ENCODE assay signal across 17 cellular contexts in the genomic region with DNA sequence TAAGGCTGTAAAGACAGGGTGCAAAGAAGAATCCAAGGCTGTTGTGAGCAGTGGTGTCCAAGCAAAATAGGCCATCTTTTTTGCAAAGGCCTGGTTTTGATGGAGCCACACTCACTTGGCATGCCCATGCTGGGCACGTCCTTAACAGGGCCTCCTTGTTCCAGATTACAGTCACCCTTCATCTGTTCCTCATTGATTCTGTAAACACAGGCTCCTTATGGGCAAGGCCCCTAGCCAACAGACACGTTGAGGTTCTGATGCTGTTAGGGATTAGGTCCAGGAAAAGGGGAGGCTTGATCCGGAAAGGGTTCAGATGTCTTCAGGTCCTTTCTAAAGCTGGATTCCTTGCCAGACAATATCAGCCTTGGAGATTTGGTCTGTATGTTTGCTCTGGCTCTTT. TPM values are rescaled to one million over a fixed set of nuclear protein-coding genes. Genes with fewer than 3 reads are reported as not detected.
A peak's percentile ranks its signal among the peaks of the same experiment; 100 is the strongest.
DNase-seq lines count a peak whose midpoint lies in the region; ATAC-seq and TF ChIP-seq lines count a peak whose summit lies in the region.
"Had no signal": no experiment of that assay in that cellular context is flagged by ENCODE, and none has a peak within 500 bp of the region (broad histone marks: within the 10 kb centered on the region; RNA-seq: fewer than 3 reads in every experiment).

No MANE protein-coding gene starts in this region.

- no TSS peak for BruUV-seq in Caco-2 (replicated peaks; lab: Mats Ljungman, UMichigan)

- H3K4me3 ChIP-seq in Caco-2 (ENCODE audit: low read depth, low read length) (no peak overlapping the region), esophagus muscularis mucosa (no peak overlapping the region), fibroblast of the aortic adventitia (ENCODE audit: low read depth, low read length) (no peak overlapping the region), osteoblast (ENCODE audit: insufficient read depth, low read length) (no peak overlapping the region), spleen (no peak overlapping the region)
- H3K4me3 ChIP-seq: BLaER1, GM12878, HAP-1 had no signal

- H3K4me1 ChIP-seq in Caco-2 (peaks cover 23% of the 10 kb centered on the region), esophagus muscularis mucosa (peaks cover 0 to 5% (median under 1%) of the 10 kb centered on the region in 4 donors), osteoblast (ENCODE audit: insufficient read depth, low read length) (peaks cover 11% of the 10 kb centered on the region), spleen (no peaks in the 10 kb centered on the region)
- H3K4me1 ChIP-seq: BLaER1, HAP-1 had no signal

- H2AFZ ChIP-seq in osteoblast (ENCODE audit: low read length) = peak overlapping the region; percentile 25

- no peaks in the 10 kb centered on the region for H3K27me3 Mint-ChIP-seq in Caco-2 (ENCODE audit: insufficient read depth, unreplicated experiment)

- H3K79me2 ChIP-seq in osteoblast (ENCODE audit: insufficient read depth, low read length) = no peaks in the 10 kb centered on the region

- no peaks in the 10 kb centered on the region for H3K36me3 Mint-ChIP-seq in Caco-2 (ENCODE audit: insufficient read depth, unreplicated experiment)
- H3K36me3 Mint-ChIP-seq: CD14-positive monocyte; CD4-positive, alpha-beta memory T cell had no signal

- no peaks in the 10 kb centered on the region for H4K20me1 ChIP-seq in osteoblast (ENCODE audit: insufficient read depth, low read length)
- H4K20me1 ChIP-seq: BLaER1 had no signal

- TF ChIP-seq CTCF in Caco-2 (IDR thresholded peaks at IDR 0.05; ENCODE audit: insufficient read depth in 1 of 2, low read depth in 1 of 2, low read length in 1 of 2, severe bottlenecking in 1 of 2, unreplicated experiment in 1 of 2) = no peak
- TF ChIP-seq CTCF in esophagus muscularis mucosa (IDR thresholded peaks at IDR 0.05) = no peak
- TF ChIP-seq CTCF in fibroblast of the aortic adventitia (IDR thresholded peaks at IDR 0.05; ENCODE audit: insufficient read depth, low read length) = no peak
- TF ChIP-seq CTCF in osteoblast (IDR thresholded peaks at IDR 0.05; ENCODE audit: extremely low read depth, low read depth, low read length) = no peak
- no peak for TF ChIP-seq CTCF in spleen (IDR thresholded peaks at IDR 0.05 in 8 of 11, conservative IDR thresholded peaks at IDR 0.05 in 3 of 11)

- no peaks in the 10 kb centered on the region for H3K27me3 ChIP-seq in Caco-2 (replicated peaks; ENCODE audit: control insufficient read depth, insufficient read depth, low read length)
- H3K27me3 ChIP-seq in esophagus muscularis mucosa = no peaks in the 10 kb centered on the region
- H3K27me3 ChIP-seq in osteoblast (ENCODE audit: insufficient read depth, low read length) = no peaks in the 10 kb centered on the region
- no peaks in the 10 kb centered on the region for H3K27me3 ChIP-seq in spleen (replicated peaks in 1 of 7)
- H3K27me3 ChIP-seq: BLaER1 had no signal

- CTCF ChIA-PET in Caco-2 (lab: Charles Lee) = interaction anchor here (0.6 kb wide), 1 partner anchor 22 kb away, joined by 10 read pairs; no protein-coding TSS in a partner anchor

- no peak for TF ChIP-seq EP300 in esophagus muscularis mucosa (IDR thresholded peaks at IDR 0.05)

- no peaks in the 10 kb centered on the region for H3K9me3 Mint-ChIP-seq in Caco-2 (ENCODE audit: unreplicated experiment)

- H3K9me3 ChIP-seq in Caco-2 (0 out of 2 replicates have a peak, but pooled peaks cover 3% of the 10 kb centered on the region), esophagus muscularis mucosa (no peaks in the 10 kb centered on the region), osteoblast (ENCODE audit: low read depth, low read length) (no peaks in the 10 kb centered on the region), spleen (peaks cover 0 to 5% (median 0%) of the 10 kb centered on the region in 8 donors)
- H3K9me3 ChIP-seq: BLaER1, HAP-1 had no signal

- H3K27ac Mint-ChIP-seq in Caco-2 (ENCODE audit: unreplicated experiment) = peak overlapping the region; percentile 34
- H3K27ac Mint-ChIP-seq: CD14-positive monocyte; CD4-positive, alpha-beta memory T cell had no signal

- intact Hi-C loops in Caco-2 (cut with micrococcal nuclease; ENCODE audit: unreplicated experiment) = loop anchor here (1.0 kb wide), 1 partner anchor 17 kb away; no protein-coding TSS in a partner anchor
- intact Hi-C loops in esophagus muscularis mucosa (cut with DNase I) = no loop called here
- intact Hi-C loops in spleen (cut with DNase I; ENCODE audit: low total_unique reads) = no loop called here

- POLR2A ChIA-PET in Caco-2 (lab: Charles Lee) = no interaction called here

- DNase-seq in Caco-2 (no peak), esophagus muscularis mucosa (ENCODE audit: extremely low spot score) (peak; percentile 77), fibroblast of the aortic adventitia (ENCODE audit: low read depth) (peak; percentile 51), osteoblast (ENCODE audit: insufficient read length, low spot score, missing footprints) (no peak), spleen (no peak), G401 (ENCODE audit: low spot score) (no peak)
- DNase-seq: 8988T; Calu3; CD4-positive, alpha-beta memory T cell; DMS79 treated with DMSO at 0.1 percent for 48 hours had no signal

- H3K4me3 Mint-ChIP-seq in Caco-2 (ENCODE audit: unreplicated experiment) = no peak overlapping the region
- H3K4me3 Mint-ChIP-seq: CD14-positive monocyte; CD4-positive, alpha-beta memory T cell had no signal

- TF ChIP-seq POLR2A in esophagus muscularis mucosa (IDR thresholded peaks at IDR 0.05; ENCODE audit: low read depth) (no peak), spleen (IDR thresholded peaks at IDR 0.05) (no peak)

- in situ Hi-C loops in G401 (cut with HindIII; ENCODE audit: low sequenced_read_pairs) = no loop called here

- no peak overlapping the region for H3K4me2 ChIP-seq in osteoblast (ENCODE audit: insufficient read depth, low read length)
- H3K4me2 ChIP-seq: BLaER1 had no signal

- no peaks in the 10 kb centered on the region for H3K36me3 ChIP-seq in Caco-2 (ENCODE audit: control insufficient read depth, insufficient read depth, low read length)
- H3K36me3 ChIP-seq in esophagus muscularis mucosa = no peaks in the 10 kb centered on the region
- no peaks in the 10 kb centered on the region for H3K36me3 ChIP-seq in osteoblast (ENCODE audit: insufficient read depth, low read length)
- H3K36me3 ChIP-seq in spleen = no peaks in the 10 kb centered on the region
- H3K36me3 ChIP-seq: BLaER1, HAP-1 had no signal

- 57% methylated on average over 3 of the region's 3 CpGs for WGBS in esophagus muscularis mucosa
- 75 to 94% (median 87%) methylated on average over 3 of the region's 3 CpGs for WGBS in spleen, 5 donors

- H3K27ac ChIP-seq in esophagus muscularis mucosa (replicated peaks in 1 of 4) (no peak overlapping the region), osteoblast (ENCODE audit: low read depth, low read length) (no peak overlapping the region), spleen (no peak overlapping the region)
- H3K27ac ChIP-seq: BLaER1, HL-60 had no signal

- peaks cover 36% of the 10 kb centered on the region for H3K4me1 Mint-ChIP-seq in Caco-2 (ENCODE audit: low read depth, unreplicated experiment)
- H3K4me1 Mint-ChIP-seq: CD14-positive monocyte; CD4-positive, alpha-beta memory T cell had no signal

- no peak for ATAC-seq in HG02588 (IDR thresholded peaks at IDR 0.05; ENCODE audit: unreplicated experiment)
- no peak for ATAC-seq in GM19023 (IDR thresholded peaks at IDR 0.05; ENCODE audit: unreplicated experiment)
- ATAC-seq: GM12878 had no signal

RNA-seq across cellular contexts. Expression of gene PRSS23, which starts 47.0 kb away (rescaled TPM):
- 400 and 432 TPM in 2 replicates for total RNA-seq in Caco-2 (2022)
- total RNA-seq in esophagus muscularis mucosa = 10 to 100 TPM; 33.4 to 68.8 (median 46.4) TPM
- 132 and 410 TPM in 2 replicates for total RNA-seq in fibroblast of the aortic adventitia (ENCODE audit: low replicate concordance)
- total RNA-seq in osteoblast = 826 and 895 TPM in 2 replicates
- total RNA-seq in spleen = 10 to 100 TPM in 6 of 7 donors, 1 to 10 TPM in 1; 9.6 to 28.0 (median 16.1) TPM
- polyA plus RNA-seq in spleen = 1 to 10 TPM; 1.5 to 4.8 (median 3.9) TPM
- total RNA-seq in G401 (2014; rRNA removed; shearing (Covaris generic)) = 55.1 and 68.2 TPM in 2 replicates
- total RNA-seq: CD4-positive, alpha-beta memory T cell had no signal

Comparison
In these comparisons a context has a peak if more than half of its experiments do, and no peak if none do; other contexts are left out.
1. DNase-seq: peak in esophagus muscularis mucosa (single experiment) and fibroblast of the aortic adventitia (single experiment); none in Caco-2 (0 of 2), osteoblast (single experiment), spleen (single experiment) and G401 (single experiment).